1 cellular context compared by ENCODE assay signal in genomic region chr3:48440590-48440958, GRCh38.
TF ChIP-seq lines count a peak whose summit lies in the region.

No MANE protein-coding gene starts in this region.

TF ChIP-seq in HCT116, 20 proteins besides CTCF, POLR2A, EP300 and RAD21 (continued from another document):
- TF ChIP-seq REST (IDR thresholded peaks at IDR 0.05; ENCODE audit: low read depth) (no peak), FOSL1 (IDR thresholded peaks at IDR 0.05; ENCODE audit: low read depth) (no peak), ZFX (IDR thresholded peaks at IDR 0.05) (no peak), EZH2 (IDR thresholded peaks at IDR 0.05) (no peak), YY1 (IDR thresholded peaks at IDR 0.05; ENCODE audit: extremely low read depth, insufficient replicate concordance, low read depth, low read length) (no peak), CBX3 (IDR thresholded peaks at IDR 0.05; ENCODE audit: low read depth) (no peak), ATF3 (IDR thresholded peaks at IDR 0.05) (no peak), CEBPB (IDR thresholded peaks at IDR 0.05; ENCODE audit: low read depth) (no peak), SIN3A (IDR thresholded peaks at IDR 0.05; ENCODE audit: low read depth) (no peak), SP1 (IDR thresholded peaks at IDR 0.05; ENCODE audit: low read depth) (no peak), SRF (IDR thresholded peaks at IDR 0.05; ENCODE audit: low read depth) (no peak), MAX (IDR thresholded peaks at IDR 0.05) (no peak), ZNF274 (IDR thresholded peaks at IDR 0.05; ENCODE audit: low read depth, low read length) (no peak), EZH2phosphoT487 (IDR thresholded peaks at IDR 0.05; ENCODE audit: borderline replicate concordance) (no peak), POLR2AphosphoS5 (IDR thresholded peaks at IDR 0.05; ENCODE audit: low read depth, low read length) (no peak), EGR1 (IDR thresholded peaks at IDR 0.05; ENCODE audit: low read depth) (no peak), ELF1 (IDR thresholded peaks at IDR 0.05; ENCODE audit: borderline replicate concordance, low read depth) (no peak), JUND (IDR thresholded peaks at IDR 0.05) (no peak)
